ENCODE assay signal across 19 cellular contexts in genomic region chr11:95916049-95916448, GRCh38. TPM values are rescaled to one million over a fixed set of nuclear protein-coding genes. Genes with fewer than 3 reads are reported as not detected.
DNase-seq lines count a peak whose midpoint lies in the region; ATAC-seq and TF ChIP-seq lines count a peak whose summit lies in the region.
"Had no signal": no experiment of that assay in that cellular context is flagged by ENCODE, and none has a peak within 500 bp of the region (broad histone marks: within the 10 kb centered on the region; RNA-seq: fewer than 3 reads in every experiment).

No MANE protein-coding gene starts in this region.

- H3K4me1 ChIP-seq in right atrium auricular region = peaks cover 0 to 32% of the 10 kb centered on the region in 2 donors
- H3K4me1 ChIP-seq in ascending aorta = peaks cover 7 to 37% of the 10 kb centered on the region in 2 donors
- H3K4me1 ChIP-seq in gastrocnemius medialis = peaks cover 22 to 44% of the 10 kb centered on the region in 2 donors
- peaks cover 0 to 15% (median 6%) of the 10 kb centered on the region in 4 donors for H3K4me1 ChIP-seq in sigmoid colon

- intact Hi-C loops in left ventricle myocardium superior (cut with micrococcal nuclease) = no loop called here
- intact Hi-C loops in ascending aorta (cut with DNase I) = no loop called here
- intact Hi-C loops in gastrocnemius medialis (cut with DNase I; ENCODE audit: low total_unique reads) = no loop called here
- intact Hi-C loops in sigmoid colon (cut with DNase I) = no loop called here

- TF ChIP-seq CTCF in right atrium auricular region (IDR thresholded peaks at IDR 0.05) = no peak
- no peak for TF ChIP-seq CTCF in ascending aorta (IDR thresholded peaks at IDR 0.05)
- TF ChIP-seq CTCF in gastrocnemius medialis (IDR thresholded peaks at IDR 0.05 in 4 of 5, conservative IDR thresholded peaks at IDR 0.05 in 1 of 5) = no peak
- no peak for TF ChIP-seq CTCF in sigmoid colon (IDR thresholded peaks at IDR 0.05)

- no peaks in the 10 kb centered on the region for H3K36me3 ChIP-seq in right atrium auricular region
- H3K36me3 ChIP-seq in ascending aorta = no peaks in the 10 kb centered on the region
- no peaks in the 10 kb centered on the region for H3K36me3 ChIP-seq in gastrocnemius medialis
- H3K36me3 ChIP-seq in sigmoid colon = no peaks in the 10 kb centered on the region

- TF ChIP-seq EP300 in sigmoid colon (IDR thresholded peaks at IDR 0.05) = no peak

- H3K27me3 ChIP-seq in right atrium auricular region = no peaks in the 10 kb centered on the region
- H3K27me3 ChIP-seq in ascending aorta = no peaks in the 10 kb centered on the region
- no peaks in the 10 kb centered on the region for H3K27me3 ChIP-seq in gastrocnemius medialis
- no peaks in the 10 kb centered on the region for H3K27me3 ChIP-seq in sigmoid colon

- H3K9me3 ChIP-seq in right atrium auricular region (no peaks in the 10 kb centered on the region), ascending aorta (no peaks in the 10 kb centered on the region), gastrocnemius medialis (no peaks in the 10 kb centered on the region), sigmoid colon (no peaks in the 10 kb centered on the region)

- ATAC-seq in left ventricle myocardium superior (peak; percentile 29), gastrocnemius medialis (no peak), HG02970 (IDR thresholded peaks at IDR 0.05; ENCODE audit: low FRiP score, unreplicated experiment) (no peak)
- ATAC-seq: PC-3 had no signal

- TF ChIP-seq POLR2A in gastrocnemius medialis (IDR thresholded peaks at IDR 0.05) = no peak
- no peak for TF ChIP-seq POLR2A in sigmoid colon (IDR thresholded peaks at IDR 0.05)

- in situ Hi-C loops in gastrocnemius medialis (cut with MboI; ENCODE audit: low sequenced_read_pairs in 4 of 4) = no loop called here

- H3K4me3 ChIP-seq in right atrium auricular region = no peak overlapping the region
- H3K4me3 ChIP-seq in ascending aorta = no peak overlapping the region
- no peak overlapping the region for H3K4me3 ChIP-seq in gastrocnemius medialis
- no peak overlapping the region for H3K4me3 ChIP-seq in sigmoid colon

- H3K27ac ChIP-seq in right atrium auricular region (peak overlapping the region in 1 of 2 donors; percentile 68), ascending aorta (peak overlapping the region; percentile 18 to 51), gastrocnemius medialis (peak overlapping the region; percentile 58 to 68 (median 64)), sigmoid colon (peak overlapping the region in 1 of 4 donors; percentile 56)
- H3K27ac ChIP-seq: KMS-11 had no signal

- no peak for DNase-seq in left ventricle myocardium superior
- no peak for DNase-seq in right atrium auricular region (ENCODE audit: low spot score)
- DNase-seq in ascending aorta (ENCODE audit: low spot score in 2 of 2) = no peak
- no peak for DNase-seq in gastrocnemius medialis
- no peak for DNase-seq in NCI-H82 treated with DMSO at 0.1 percent for 48 hours (lab: John Stamatoyannopoulos, UW; ENCODE audit: unreplicated experiment)
- DNase-seq in sigmoid colon = no peak
- DNase-seq: ACHN, AML-193, DND-41, MV-4-11, NCI-H1694 treated with DMSO at 0.1 percent for 48 hours, NCI-H2107, NCI-H2227 treated with DMSO at 0.1 percent for 48 hours, NCI-H510A treated with DMSO at 0.1 percent for 48 hours, NCI-H774, PC-3, RPMI8226 had no signal

- 94 to 95% methylated on average over 2 of the region's 2 CpGs for WGBS in sigmoid colon, 2 donors

RNA-seq across cellular contexts. Expression of gene MTMR2, which starts 7.9 kb away (rescaled TPM):
- total RNA-seq in left ventricle myocardium superior (17.3 TPM), right atrium auricular region (10 to 100 TPM; 14.9 to 15.3 TPM), ascending aorta (14.7 TPM), gastrocnemius medialis (1 to 10 TPM; 4.0 to 5.3 (median 4.5) TPM), sigmoid colon (10 to 100 TPM; 17.6 to 33.7 (median 24.0) TPM)
- polyA plus RNA-seq in sigmoid colon = 10 to 100 TPM; 13.9 to 16.2 (median 15.7) TPM
